1 cellular context compared by ENCODE assay signal in genomic region chr17:78346605-78347250, GRCh38.
TF ChIP-seq lines count a peak whose summit lies in the region.

No MANE protein-coding gene starts in this region.

TF ChIP-seq in GM23338, 12 proteins besides CTCF, POLR2A, EP300 and RAD21 (continued from another document):
- TF ChIP-seq CREB1 (CRISPR knock-in tag; IDR thresholded peaks at IDR 0.05; ENCODE audit: low read depth) = no peak
- TF ChIP-seq STAT1 (IDR thresholded peaks at IDR 0.05; ENCODE audit: unreplicated experiment) = no peak
- TF ChIP-seq POLR2AphosphoS5 (IDR thresholded peaks at IDR 0.05; ENCODE audit: low read depth) = no peak
- no peak for TF ChIP-seq ZNF331 (CRISPR knock-in tag; IDR thresholded peaks at IDR 0.05; ENCODE audit: low read depth)
- no peak for TF ChIP-seq EZH2phosphoT487 (IDR thresholded peaks at IDR 0.05; ENCODE audit: unreplicated experiment)
- no peak for TF ChIP-seq ETS1 (IDR thresholded peaks at IDR 0.05)
- TF ChIP-seq ZNF462 (CRISPR knock-in tag; IDR thresholded peaks at IDR 0.05) = no peak
